ENCODE assay signal across 19 cellular contexts in genomic region chr15:60511351-60512157, GRCh38. TPM values are rescaled to one million over a fixed set of nuclear protein-coding genes. Genes with fewer than 3 reads are reported as not detected.
A peak's percentile ranks its signal among the peaks of the same experiment; 100 is the strongest.
DNase-seq lines count a peak whose midpoint lies in the region; ATAC-seq and TF ChIP-seq lines count a peak whose summit lies in the region.
"Had no signal": no experiment of that assay in that cellular context is flagged by ENCODE, and none has a peak within 500 bp of the region (broad histone marks: within the 10 kb centered on the region; RNA-seq: fewer than 3 reads in every experiment).

No MANE protein-coding gene starts in this region.

- no peak for TF ChIP-seq CTCF in DND-41 (IDR thresholded peaks at IDR 0.05; ENCODE audit: borderline replicate concordance, extremely low read depth, low read length, poor library complexity, severe bottlenecking)

- H3K4me1 ChIP-seq in DND-41 (ENCODE audit: insufficient read depth, low read length), result peaks cover 24% of the 10 kb centered on the region
- H3K4me1 ChIP-seq: HAP-1 had no signal

- H3K9ac ChIP-seq in DND-41 (ENCODE audit: low read depth, low read length), result peak overlapping the region; percentile 24; the same call in 1 of the 2 replicates

- 0 out of 2 replicates have a peak overlapping the region, but pooled peaks have one; percentile 16 for H2AFZ ChIP-seq in DND-41 (ENCODE audit: low read depth, low read length)

- H3K4me1 Mint-ChIP-seq in activated CD4-positive, alpha-beta T cell treated with anti-CD3 and anti-CD28 coated beads, Interleukin-2, amount 10 ng/mL, durations not matched to agents 24 days and 14 days, result peaks cover 31% of the 10 kb centered on the region
- peaks cover 38% of the 10 kb centered on the region for H3K4me1 Mint-ChIP-seq in activated T-helper 17 cell treated with anti-CD3 and anti-CD28 coated beads, Interleukin-2, amount 50 U/mL, for 72 hours
- peaks cover 51 to 55% of the 10 kb centered on the region in 2 donors for H3K4me1 Mint-ChIP-seq in natural killer cell treated with Interleukin-12 subunit alpha and Interleukin-12 subunit beta and Interleukin-15 and Interleukin-18, amount 100 ng/mL, for 72 hours (ENCODE audit: low read depth in 2 of 2)

- H3K27ac ChIP-seq in DND-41 (ENCODE audit: low read length), result peak overlapping the region; percentile 46; the same call in 1 of the 2 replicates
- H3K27ac ChIP-seq: A549, C4-2B, stomach had no signal

- no peaks in the 10 kb centered on the region for H3K9me3 Mint-ChIP-seq in activated CD4-positive, alpha-beta T cell treated with anti-CD3 and anti-CD28 coated beads, Interleukin-2, amount 10 ng/mL, durations not matched to agents 24 days and 14 days
- no peaks in the 10 kb centered on the region for H3K9me3 Mint-ChIP-seq in activated T-helper 17 cell treated with anti-CD3 and anti-CD28 coated beads, Interleukin-2, amount 50 U/mL, for 72 hours
- no peaks in the 10 kb centered on the region for H3K9me3 Mint-ChIP-seq in natural killer cell treated with Interleukin-12 subunit alpha and Interleukin-12 subunit beta and Interleukin-15 and Interleukin-18, amount 100 ng/mL, for 72 hours
- H3K9me3 Mint-ChIP-seq: naive B cell had no signal

- H3K27ac Mint-ChIP-seq in activated CD4-positive, alpha-beta T cell treated with anti-CD3 and anti-CD28 coated beads, Interleukin-2, amount 10 ng/mL, durations not matched to agents 24 days and 14 days, result peak overlapping the region; percentile 0
- H3K27ac Mint-ChIP-seq in activated T-helper 17 cell treated with anti-CD3 and anti-CD28 coated beads, Interleukin-2, amount 50 U/mL, for 72 hours, result peak overlapping the region; percentile 29
- peak overlapping the region; percentile 46 to 76 for H3K27ac Mint-ChIP-seq in natural killer cell treated with Interleukin-12 subunit alpha and Interleukin-12 subunit beta and Interleukin-15 and Interleukin-18, amount 100 ng/mL, for 72 hours
- H3K27ac Mint-ChIP-seq: naive B cell had no signal

- ATAC-seq in DND-41 (ENCODE audit: insufficient read depth, low read depth), result peak; percentile 86
- ATAC-seq in activated T-helper 17 cell treated with anti-CD3 and anti-CD28 coated beads, Interleukin-2, amount 50 U/mL, for 72 hours (replicated peaks), result peak; percentile 8
- ATAC-seq in natural killer cell treated with Interleukin-12 subunit alpha and Interleukin-12 subunit beta and Interleukin-15 and Interleukin-18, amount 100 ng/mL, for 72 hours, result no peak
- no peak for ATAC-seq in Right ventricle myocardium inferior
- no peak for ATAC-seq in GM21390 (IDR thresholded peaks at IDR 0.05; ENCODE audit: unreplicated experiment)
- ATAC-seq: A549 had no signal

- H4K20me1 ChIP-seq in DND-41 (ENCODE audit: insufficient read depth, low read length), result no peaks in the 10 kb centered on the region

- intact Hi-C loops in activated CD4-positive, alpha-beta T cell treated with anti-CD3 and anti-CD28 coated beads, Interleukin-2, amount 10 ng/mL, durations not matched to agents 24 days and 14 days (cut with micrococcal nuclease), result no loop called here
- intact Hi-C loops in Right ventricle myocardium inferior (cut with DNase I), result no loop called here

- H3K4me2 ChIP-seq in DND-41 (ENCODE audit: insufficient read depth, low read length), result peak overlapping the region; percentile 70
- H3K4me2 ChIP-seq: A549 had no signal

- H3K4me3 Mint-ChIP-seq in activated CD4-positive, alpha-beta T cell treated with anti-CD3 and anti-CD28 coated beads, Interleukin-2, amount 10 ng/mL, durations not matched to agents 24 days and 14 days, result no peak overlapping the region
- H3K4me3 Mint-ChIP-seq in activated T-helper 17 cell treated with anti-CD3 and anti-CD28 coated beads, Interleukin-2, amount 50 U/mL, for 72 hours, result peak overlapping the region; percentile 69
- peak overlapping the region; percentile 7 for H3K4me3 Mint-ChIP-seq in natural killer cell treated with Interleukin-12 subunit alpha and Interleukin-12 subunit beta and Interleukin-15 and Interleukin-18, amount 100 ng/mL, for 72 hours
- H3K4me3 Mint-ChIP-seq: naive B cell had no signal

- peak; percentile 52 for DNase-seq in activated CD4-positive, alpha-beta T cell treated with anti-CD3 and anti-CD28 coated beads, Interleukin-2, amount 10 ng/mL, durations not matched to agents 24 days and 14 days
- DNase-seq in activated CD4-positive, alpha-beta T cell treated with anti-CD3 and anti-CD28 coated beads, Interleukin-2, amount 50 U/mL, for 48 hours, result no peak
- DNase-seq in DND-41, result peak; percentile 65
- DNase-seq in natural killer cell treated with Interleukin-12 subunit alpha and Interleukin-12 subunit beta and Interleukin-15 and Interleukin-18, amount 100 ng/mL, for 72 hours (ENCODE audit: low spot score), result no peak
- no peak for DNase-seq in Right ventricle myocardium inferior (ENCODE audit: missing footprints)
- DNase-seq in T-helper 2 cell, result no peak
- DNase-seq: adrenal gland, islet precursor cell, KG1, mammary epithelial cell, naive B cell, NCI-H1092 treated with DMSO at 0.1 percent for 48 hours, NCI-H82, stomach had no signal

- no peaks in the 10 kb centered on the region for H3K27me3 ChIP-seq in DND-41 (ENCODE audit: insufficient read depth, low read length, poor library complexity)
- H3K27me3 ChIP-seq: adrenal gland, stomach had no signal

- no peaks in the 10 kb centered on the region for H3K9me3 ChIP-seq in DND-41 (ENCODE audit: insufficient read depth, low read length, severe bottlenecking)
- H3K9me3 ChIP-seq: A549, adrenal gland, HAP-1, stomach had no signal

- peaks cover 56% of the 10 kb centered on the region for H3K36me3 Mint-ChIP-seq in activated CD4-positive, alpha-beta T cell treated with anti-CD3 and anti-CD28 coated beads, Interleukin-2, amount 10 ng/mL, durations not matched to agents 24 days and 14 days (ENCODE audit: low read depth)
- peaks cover 98% of the 10 kb centered on the region for H3K36me3 Mint-ChIP-seq in activated T-helper 17 cell treated with anti-CD3 and anti-CD28 coated beads, Interleukin-2, amount 50 U/mL, for 72 hours (ENCODE audit: low read depth)
- H3K36me3 Mint-ChIP-seq in natural killer cell treated with Interleukin-12 subunit alpha and Interleukin-12 subunit beta and Interleukin-15 and Interleukin-18, amount 100 ng/mL, for 72 hours, result peaks cover 33% of the 10 kb centered on the region

- H3K79me2 ChIP-seq in DND-41 (ENCODE audit: insufficient read depth, low read length), result no peaks in the 10 kb centered on the region

- H3K36me3 ChIP-seq in DND-41 (ENCODE audit: insufficient read depth, low read length), result no peaks in the 10 kb centered on the region

- no peaks in the 10 kb centered on the region for H3K27me3 Mint-ChIP-seq in activated CD4-positive, alpha-beta T cell treated with anti-CD3 and anti-CD28 coated beads, Interleukin-2, amount 10 ng/mL, durations not matched to agents 24 days and 14 days
- H3K27me3 Mint-ChIP-seq in activated T-helper 17 cell treated with anti-CD3 and anti-CD28 coated beads, Interleukin-2, amount 50 U/mL, for 72 hours, result no peaks in the 10 kb centered on the region
- H3K27me3 Mint-ChIP-seq in natural killer cell treated with Interleukin-12 subunit alpha and Interleukin-12 subunit beta and Interleukin-15 and Interleukin-18, amount 100 ng/mL, for 72 hours, result no peaks in the 10 kb centered on the region
- H3K27me3 Mint-ChIP-seq: naive B cell had no signal

- peak overlapping the region in 1 of 2 experiments; percentile 19; a peak in 3 of 4 replicates for H3K4me3 ChIP-seq in DND-41 (ENCODE audit: low read depth in 1 of 2, low read length in 2 of 2)
- H3K4me3 ChIP-seq: A549, adrenal gland, HAP-1, stomach had no signal

RNA-seq across cellular contexts. Expression of gene ICE2, which starts 32.6 kb away (rescaled TPM):
- 55.4 and 62.6 TPM in 2 replicates for total RNA-seq in activated CD4-positive, alpha-beta T cell treated with anti-CD3 and anti-CD28 coated beads, Interleukin-2, amount 10 ng/mL, durations not matched to agents 24 days and 14 days
- 10 to 100 TPM; 46.0 to 69.3 TPM for total RNA-seq in activated T-helper 17 cell treated with anti-CD3 and anti-CD28 coated beads, Interleukin-2, amount 50 U/mL, for 72 hours
- 10 to 100 TPM; 38.9 to 79.4 TPM for total RNA-seq in natural killer cell treated with Interleukin-12 subunit alpha and Interleukin-12 subunit beta and Interleukin-15 and Interleukin-18, amount 100 ng/mL, for 72 hours
- total RNA-seq in Right ventricle myocardium inferior, result 21.9 TPM

Comparison
In these comparisons a context has a peak if more than half of its experiments do, and no peak if none do; other contexts are left out.
1. DNase-seq: peak in activated CD4-positive, alpha-beta T cell treated with anti-CD3 and anti-CD28 coated beads, Interleukin-2, amount 10 ng/mL, durations not matched to agents 24 days and 14 days (single experiment) and DND-41 (single experiment); none in activated CD4-positive, alpha-beta T cell treated with anti-CD3 and anti-CD28 coated beads, Interleukin-2, amount 50 U/mL, for 48 hours (0 of 2), natural killer cell treated with Interleukin-12 subunit alpha and Interleukin-12 subunit beta and Interleukin-15 and Interleukin-18, amount 100 ng/mL, for 72 hours (single experiment), Right ventricle myocardium inferior (single experiment) and T-helper 2 cell (0 of 5).
2. H3K27ac Mint-ChIP-seq: peak in every context shown above with its lines; median percentile 61 in natural killer cell treated with Interleukin-12 subunit alpha and Interleukin-12 subunit beta and Interleukin-15 and Interleukin-18, amount 100 ng/mL, for 72 hours; 29 in activated T-helper 17 cell treated with anti-CD3 and anti-CD28 coated beads, Interleukin-2, amount 50 U/mL, for 72 hours; 0 in activated CD4-positive, alpha-beta T cell treated with anti-CD3 and anti-CD28 coated beads, Interleukin-2, amount 10 ng/mL, durations not matched to agents 24 days and 14 days.
3. ATAC-seq: peak in DND-41 (single experiment) and activated T-helper 17 cell treated with anti-CD3 and anti-CD28 coated beads, Interleukin-2, amount 50 U/mL, for 72 hours (single experiment); none in natural killer cell treated with Interleukin-12 subunit alpha and Interleukin-12 subunit beta and Interleukin-15 and Interleukin-18, amount 100 ng/mL, for 72 hours (0 of 2), Right ventricle myocardium inferior (single experiment) and GM21390 (single experiment).